Comparison of ENCODE assay signal across 8 cellular contexts in genomic region chr10:100286051-100287033, GRCh38. TPM values are rescaled to one million over a fixed set of nuclear protein-coding genes. Genes with fewer than 3 reads are reported as not detected.
DNase-seq lines count a peak whose midpoint lies in the region; ATAC-seq and TF ChIP-seq lines count a peak whose summit lies in the region.

BLOC1S2 (minus strand) TSS chr10:100286680; CDS start chr10:100286659, 21 bp downstream.

- intact Hi-C loops in spleen (cut with DNase I; ENCODE audit: low total_unique reads) = no loop called here

- TF ChIP-seq POLR2A in spleen (IDR thresholded peaks at IDR 0.05) = peak in 2 of 3 donors; percentile 59 to 66

- CTCF ChIA-PET in AG04449 (lab: Yijun Ruan, JAX) = interaction anchor here (0.7 to 1.7 kb wide), 6 partner anchors 11 to 146 kb away, joined by 3 to 4 read pairs (median 3); no protein-coding TSS in a partner anchor

- peaks cover 34 to 64% (median 49%) of the 10 kb centered on the region in 6 donors for H3K4me1 ChIP-seq in spleen

- H3K9me3 ChIP-seq in spleen = no peaks in the 10 kb centered on the region

- peak within 1 kb of the TSS; percentile 99 for H3K4me3 ChIP-seq in AG04449 (ENCODE audit: low read depth, low read length)
- H3K4me3 ChIP-seq in spleen = peak within 1 kb of the TSS; percentile 66 to 96 (median 88)

- TF ChIP-seq CTCF in AG04449 (IDR thresholded peaks at IDR 0.05; ENCODE audit: insufficient read depth, low read length, missing control alignments) = peak; percentile 1
- TF ChIP-seq CTCF in spleen (IDR thresholded peaks at IDR 0.05 in 8 of 11, conservative IDR thresholded peaks at IDR 0.05 in 3 of 11) = peak in 6 of 11 experiments; percentile 10 to 52 (median 44)

- POLR2A ChIA-PET in AG04449 (lab: Yijun Ruan, JAX) = interaction anchor here (0.7 to 1.4 kb wide), 4 partner anchors 19 to 278 kb away, joined by 3 to 5 read pairs (median 4); partner anchors contain the start of gene CWF19L1

- H3K27ac ChIP-seq in caudate nucleus (ENCODE audit: low read depth, low read length) (peak within 1 kb of the TSS; percentile 96), spleen (peak within 1 kb of the TSS; percentile 91 to 99 (median 96))

- DNase-seq in AG04449 (ENCODE audit: low read depth, low spot score) (peak; percentile 55), NCI-H226 (peak; percentile 85), caudate nucleus (lab: John Stamatoyannopoulos, UW) (peak in 59 of 61 donors; percentile 42 to 97 (median 84)), inferior parietal cortex (ENCODE audit: extremely low spot score) (peak; percentile 90), spleen (peak; percentile 96)
- peak; percentile 70 to 76 (median 74) for DNase-seq in activated CD4-positive, CD25-positive, alpha-beta regulatory T cell (lab: John Stamatoyannopoulos, UW)

- peaks cover 0 to 28% (median 4%) of the 10 kb centered on the region in 6 donors for H3K36me3 ChIP-seq in spleen

- ATAC-seq in GM18867 (IDR thresholded peaks at IDR 0.05; ENCODE audit: unreplicated experiment) = peak; percentile 90
- ATAC-seq in HG03103 (IDR thresholded peaks at IDR 0.05; ENCODE audit: low read depth, unreplicated experiment) = peak; percentile 89

- no peaks in the 10 kb centered on the region for H3K27me3 ChIP-seq in spleen (replicated peaks in 1 of 7)

- WGBS in spleen, 5 donors = 1 to 3% (median 1%) methylated on average over 41 to 63 of the region's 63 CpGs

RNA-seq across cellular contexts. Expression of gene BLOC1S2, which starts in this region (rescaled TPM):
- total RNA-seq in spleen = 10 to 100 TPM; 45.0 to 54.4 (median 50.1) TPM
- 10 to 100 TPM; 81.7 to 96.1 (median 92.5) TPM for polyA plus RNA-seq in spleen

Comparison
In these comparisons a context has a peak if more than half of its experiments do, and no peak if none do; other contexts are left out.
1. Peak in every context shown above with its lines: DNase-seq, ATAC-seq, H3K4me3 ChIP-seq and H3K27ac ChIP-seq.